1 cellular context compared by ENCODE assay signal in the genomic region with DNA sequence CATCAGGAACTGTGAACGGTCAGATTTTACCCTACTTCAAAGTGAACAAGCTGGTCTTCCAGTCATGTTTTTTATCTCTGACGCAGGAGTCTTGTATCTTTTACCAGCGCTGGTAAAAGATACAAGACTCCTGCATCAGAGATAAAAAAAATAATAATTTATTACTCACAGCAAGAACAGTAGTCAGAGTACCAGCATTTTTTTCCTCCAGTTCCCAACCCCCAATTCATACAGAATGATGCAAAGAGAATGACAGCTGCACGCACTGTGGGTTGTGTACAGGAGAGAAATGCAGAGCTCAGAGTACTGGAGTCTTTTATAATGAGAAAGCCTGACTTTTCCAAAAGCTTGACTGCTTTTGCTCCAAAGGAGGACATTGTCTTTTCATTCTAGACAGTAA.
TF ChIP-seq lines count a peak whose summit lies in the region.

No MANE protein-coding gene starts in this region.

TF ChIP-seq in HepG2, 621 proteins besides CTCF, POLR2A, EP300 and RAD21 (continued from another document):
- no peak for TF ChIP-seq PAX8 (CRISPR knock-in tag; IDR thresholded peaks at IDR 0.05; ENCODE audit: borderline replicate concordance)
- no peak for TF ChIP-seq ZNF75D (CRISPR knock-in tag; IDR thresholded peaks at IDR 0.05; ENCODE audit: borderline replicate concordance)
- TF ChIP-seq TCF7L2 (IDR thresholded peaks at IDR 0.05; ENCODE audit: low read depth, low read length), result no peak
- TF ChIP-seq, protein P1, sequence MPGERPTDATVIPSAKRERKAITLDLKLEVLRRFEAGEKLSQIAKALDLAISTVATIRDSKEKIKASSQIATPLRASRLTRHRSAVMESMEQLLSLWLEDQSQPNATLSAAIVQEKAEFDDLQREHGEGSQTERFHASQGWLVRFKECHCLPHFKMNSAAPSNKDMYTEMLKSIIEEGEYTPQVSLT (CRISPR knock-in tag; IDR thresholded peaks at IDR 0.05; ENCODE audit: borderline replicate concordance, low read depth), result no peak
- TF ChIP-seq, protein P2, sequence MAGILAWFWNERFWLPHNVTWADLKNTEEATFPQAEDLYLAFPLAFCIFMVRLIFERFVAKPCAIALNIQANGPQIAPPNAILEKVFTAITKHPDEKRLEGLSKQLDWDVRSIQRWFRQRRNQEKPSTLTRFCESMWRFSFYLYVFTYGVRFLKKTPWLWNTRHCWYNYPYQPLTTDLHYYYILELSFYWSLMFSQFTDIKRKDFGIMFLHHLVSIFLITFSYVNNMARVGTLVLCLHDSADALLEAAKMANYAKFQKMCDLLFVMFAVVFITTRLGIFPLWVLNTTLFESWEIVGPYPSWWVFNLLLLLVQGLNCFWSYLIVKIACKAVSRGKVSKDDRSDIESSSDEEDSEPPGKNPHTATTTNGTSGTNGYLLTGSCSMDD (CRISPR knock-in tag; IDR thresholded peaks at IDR 0.05), result no peak
- no peak for TF ChIP-seq SRSF9 (IDR thresholded peaks at IDR 0.05; ENCODE audit: borderline replicate concordance, insufficient read depth, low read depth, low read length, poor library complexity, severe bottlenecking)
- TF ChIP-seq, protein P3, sequence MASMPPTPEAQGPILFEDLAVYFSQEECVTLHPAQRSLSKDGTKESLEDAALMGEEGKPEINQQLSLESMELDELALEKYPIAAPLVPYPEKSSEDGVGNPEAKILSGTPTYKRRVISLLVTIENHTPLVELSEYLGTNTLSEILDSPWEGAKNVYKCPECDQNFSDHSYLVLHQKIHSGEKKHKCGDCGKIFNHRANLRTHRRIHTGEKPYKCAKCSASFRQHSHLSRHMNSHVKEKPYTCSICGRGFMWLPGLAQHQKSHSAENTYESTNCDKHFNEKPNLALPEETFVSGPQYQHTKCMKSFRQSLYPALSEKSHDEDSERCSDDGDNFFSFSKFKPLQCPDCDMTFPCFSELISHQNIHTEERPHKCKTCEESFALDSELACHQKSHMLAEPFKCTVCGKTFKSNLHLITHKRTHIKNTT (CRISPR knock-in tag; IDR thresholded peaks at IDR 0.05), result no peak
- no peak for TF ChIP-seq ZNF263 (CRISPR knock-in tag; IDR thresholded peaks at IDR 0.05)
- no peak for TF ChIP-seq JUN (CRISPR knock-in tag; IDR thresholded peaks at IDR 0.05)
- no peak for TF ChIP-seq ZNF768 (CRISPR knock-in tag; IDR thresholded peaks at IDR 0.05)
- TF ChIP-seq, protein P4, sequence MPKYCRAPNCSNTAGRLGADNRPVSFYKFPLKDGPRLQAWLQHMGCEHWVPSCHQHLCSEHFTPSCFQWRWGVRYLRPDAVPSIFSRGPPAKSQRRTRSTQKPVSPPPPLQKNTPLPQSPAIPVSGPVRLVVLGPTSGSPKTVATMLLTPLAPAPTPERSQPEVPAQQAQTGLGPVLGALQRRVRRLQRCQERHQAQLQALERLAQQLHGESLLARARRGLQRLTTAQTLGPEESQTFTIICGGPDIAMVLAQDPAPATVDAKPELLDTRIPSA (CRISPR knock-in tag; IDR thresholded peaks at IDR 0.05; ENCODE audit: borderline replicate concordance), result no peak
- no peak for TF ChIP-seq ZNF264 (CRISPR knock-in tag; IDR thresholded peaks at IDR 0.05)
- TF ChIP-seq ZNF230 (CRISPR knock-in tag; IDR thresholded peaks at IDR 0.05), result no peak
- no peak for TF ChIP-seq GATAD2A (CRISPR knock-in tag; IDR thresholded peaks at IDR 0.05)
- TF ChIP-seq, protein P5, sequence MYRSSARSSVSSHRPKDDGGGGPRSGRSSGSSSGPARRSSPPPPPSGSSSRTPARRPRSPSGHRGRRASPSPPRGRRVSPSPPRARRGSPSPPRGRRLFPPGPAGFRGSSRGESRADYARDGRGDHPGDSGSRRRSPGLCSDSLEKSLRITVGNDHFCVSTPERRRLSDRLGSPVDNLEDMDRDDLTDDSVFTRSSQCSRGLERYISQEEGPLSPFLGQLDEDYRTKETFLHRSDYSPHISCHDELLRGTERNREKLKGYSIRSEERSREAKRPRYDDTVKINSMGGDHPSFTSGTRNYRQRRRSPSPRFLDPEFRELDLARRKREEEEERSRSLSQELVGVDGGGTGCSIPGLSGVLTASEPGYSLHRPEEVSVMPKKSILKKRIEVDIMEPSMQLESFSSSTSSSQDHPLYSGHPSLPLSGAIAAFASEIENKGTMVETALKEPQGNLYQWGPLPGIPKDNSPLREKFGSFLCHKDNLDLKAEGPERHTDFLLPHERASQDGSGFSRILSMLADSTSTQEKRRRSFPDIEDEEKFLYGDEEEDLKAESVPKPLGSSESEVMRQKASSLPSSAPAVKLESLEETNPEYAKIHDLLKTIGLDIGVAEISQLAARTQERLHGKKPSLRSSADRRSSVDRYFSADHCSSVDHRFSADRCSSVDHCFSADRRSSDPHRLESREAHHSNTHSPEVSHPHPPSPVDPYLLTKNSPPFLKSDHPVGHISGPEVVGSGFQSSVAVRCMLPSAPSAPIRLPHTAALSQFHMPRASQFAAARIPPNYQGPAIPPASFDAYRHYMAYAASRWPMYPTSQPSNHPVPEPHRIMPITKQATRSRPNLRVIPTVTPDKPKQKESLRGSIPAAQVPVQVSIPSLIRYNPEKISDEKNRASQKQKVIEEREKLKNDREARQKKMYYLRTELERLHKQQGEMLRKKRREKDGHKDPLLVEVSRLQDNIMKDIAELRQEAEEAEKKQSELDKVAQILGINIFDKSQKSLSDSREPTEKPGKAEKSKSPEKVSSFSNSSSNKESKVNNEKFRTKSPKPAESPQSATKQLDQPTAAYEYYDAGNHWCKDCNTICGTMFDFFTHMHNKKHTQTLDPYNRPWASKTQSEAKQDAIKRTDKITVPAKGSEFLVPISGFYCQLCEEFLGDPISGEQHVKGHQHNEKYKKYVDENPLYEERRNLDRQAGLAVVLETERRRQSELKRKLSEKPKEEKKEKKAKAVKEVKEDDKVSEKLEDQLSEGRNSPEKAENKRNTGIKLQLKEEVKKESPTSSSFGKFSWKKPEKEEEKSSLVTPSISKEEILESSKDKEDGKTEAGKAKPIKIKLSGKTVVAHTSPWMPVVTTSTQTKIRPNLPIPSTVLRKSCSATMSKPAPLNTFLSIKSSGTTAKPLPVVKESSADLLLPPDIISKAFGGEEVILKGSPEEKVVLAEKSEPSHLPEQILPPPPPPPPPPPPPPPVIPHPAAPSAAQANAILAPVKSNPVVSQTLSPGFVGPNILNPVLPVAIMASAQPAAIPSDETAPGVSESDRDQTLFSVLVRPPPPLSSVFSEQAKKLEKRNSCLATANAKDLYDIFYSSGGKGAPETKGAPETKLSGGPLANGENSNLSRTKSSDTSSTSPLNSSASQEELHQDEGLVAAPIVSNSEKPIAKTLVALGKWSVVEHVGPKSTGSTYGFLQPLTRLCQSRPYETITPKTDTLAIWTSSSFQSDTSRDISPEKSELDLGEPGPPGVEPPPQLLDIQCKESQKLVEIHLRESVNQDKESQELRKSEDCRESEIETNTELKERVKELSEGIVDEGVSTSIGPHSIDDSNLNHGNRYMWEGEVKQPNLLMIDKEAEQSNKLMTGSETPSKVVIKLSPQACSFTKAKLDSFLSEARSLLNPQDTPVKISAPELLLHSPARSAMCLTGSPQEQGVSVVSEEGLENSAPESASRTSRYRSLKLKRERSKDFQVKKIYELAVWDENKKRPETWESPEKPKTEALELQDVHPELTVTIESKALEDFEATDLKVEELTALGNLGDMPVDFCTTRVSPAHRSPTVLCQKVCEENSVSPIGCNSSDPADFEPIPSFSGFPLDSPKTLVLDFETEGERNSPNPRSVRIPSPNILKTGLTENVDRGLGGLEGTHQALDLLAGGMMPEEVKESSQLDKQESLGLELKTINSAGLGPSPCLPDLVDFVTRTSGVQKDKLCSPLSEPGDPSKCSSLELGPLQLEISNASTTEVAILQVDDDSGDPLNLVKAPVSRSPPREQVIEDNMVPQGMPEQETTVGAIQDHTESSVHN (CRISPR knock-in tag; IDR thresholded peaks at IDR 0.05), result no peak
